Comparison of ENCODE assay signal across 19 cellular contexts in genomic region chr12:53998900-53999236, GRCh38. TPM values are rescaled to one million over a fixed set of nuclear protein-coding genes. Genes with fewer than 3 reads are reported as not detected.
DNase-seq lines count a peak whose midpoint lies in the region; TF ChIP-seq lines count a peak whose summit lies in the region.
"Had no signal": no experiment of that assay in that cellular context is flagged by ENCODE, and none has a peak within 500 bp of the region (broad histone marks: within the 10 kb centered on the region; RNA-seq: fewer than 3 reads in every experiment).

No MANE protein-coding gene starts in this region.

- DNase-seq in HFF-Myc (ENCODE audit: extremely low read depth, low read depth) (no peak), breast epithelium (ENCODE audit: low spot score in 2 of 2) (no peak), osteoblast (ENCODE audit: insufficient read length, low spot score, missing footprints) (peak; percentile 62), NCI-H510A (lab: John Stamatoyannopoulos, UW) (no peak), NCI-H1092 (lab: John Stamatoyannopoulos, UW) (no peak)
- DNase-seq in activated CD4-positive, alpha-beta T cell treated with anti-CD3 and anti-CD28 coated beads, Interleukin-2, amount 50 U/mL, for 1 hour: no peak
- no peak for DNase-seq in stimulated activated naive CD4-positive, alpha-beta T cell (lab: John Stamatoyannopoulos, UW)
- DNase-seq: activated CD8-positive, alpha-beta memory T cell treated with anti-CD3 and anti-CD28 coated beads, Interleukin-2, amount 10 ng/mL, durations not matched to agents 7 days and 5 days; activated effector memory CD4-positive, alpha-beta T cell treated with anti-CD3 and anti-CD28 coated beads, Interleukin-2, amount 50 U/mL, for 16 hours; CD8-positive, alpha-beta memory T cell; central memory CD4-positive, alpha-beta T cell; DMS79 treated with DMSO at 0.1 percent for 48 hours; lower lobe of right lung; NCI-H2029; posterior cingulate gyrus; spleen had no signal

- H2AFZ ChIP-seq in osteoblast (ENCODE audit: low read length): no peak overlapping the region

- H3K9me3 ChIP-seq in breast epithelium (no peaks in the 10 kb centered on the region), osteoblast (ENCODE audit: low read depth, low read length) (no peaks in the 10 kb centered on the region)
- H3K9me3 ChIP-seq: lower lobe of right lung, spleen had no signal

- H3K36me3 ChIP-seq in breast epithelium (no peaks in the 10 kb centered on the region), osteoblast (ENCODE audit: insufficient read depth, low read length) (peaks cover 10% of the 10 kb centered on the region)
- H3K36me3 ChIP-seq: lower lobe of right lung, spleen had no signal

- H3K4me1 ChIP-seq in breast epithelium: peaks cover 4 to 9% of the 10 kb centered on the region in 2 donors
- H3K4me1 ChIP-seq in osteoblast (ENCODE audit: insufficient read depth, low read length): peaks cover 47% of the 10 kb centered on the region

- H3K27me3 ChIP-seq in breast epithelium (peaks cover 0 to 27% of the 10 kb centered on the region in 2 donors), osteoblast (ENCODE audit: insufficient read depth, low read length) (no peaks in the 10 kb centered on the region)

- H3K4me2 ChIP-seq in osteoblast (ENCODE audit: insufficient read depth, low read length): peak overlapping the region; percentile 88

- TF ChIP-seq CTCF in 22Rv1 (IDR thresholded peaks at IDR 0.05) (no peak), HFF-Myc (IDR thresholded peaks at IDR 0.05; ENCODE audit: low read depth, low read length, missing control alignments) (no peak), breast epithelium (IDR thresholded peaks at IDR 0.05) (no peak), osteoblast (IDR thresholded peaks at IDR 0.05; ENCODE audit: extremely low read depth, low read depth, low read length) (peak; percentile 9)

- intact Hi-C loops in breast epithelium (cut with DNase I; ENCODE audit: low total_unique reads): no loop called here

- peak overlapping the region; percentile 86 for H3K27ac ChIP-seq in 22Rv1
- peak overlapping the region; percentile 94 to 95 for H3K27ac ChIP-seq in breast epithelium
- H3K27ac ChIP-seq in osteoblast (ENCODE audit: low read depth, low read length): no peak overlapping the region
- H3K27ac ChIP-seq: lower lobe of right lung, spleen had no signal

- H3K4me3 ChIP-seq in HFF-Myc (replicated peaks; ENCODE audit: low read depth, low read length): peak overlapping the region; percentile 67
- peak overlapping the region; percentile 71 to 96 (median 82) for H3K4me3 ChIP-seq in breast epithelium
- H3K4me3 ChIP-seq in osteoblast (ENCODE audit: insufficient read depth, low read length): peak overlapping the region; percentile 93

- H3K79me2 ChIP-seq in osteoblast (ENCODE audit: insufficient read depth, low read length): peaks cover 93% of the 10 kb centered on the region

- no peak for TF ChIP-seq POLR2A in breast epithelium (IDR thresholded peaks at IDR 0.05)

- peaks cover 6% of the 10 kb centered on the region for H4K20me1 ChIP-seq in osteoblast (ENCODE audit: insufficient read depth, low read length)

RNA-seq across cellular contexts. Expression of gene HOXC9, which starts 1.1 kb away (rescaled TPM):
- total RNA-seq in breast epithelium (10 to 100 TPM in 1 of 3 donors, 1 to 10 TPM in 2; 3.8 to 16.8 (median 4.6) TPM), osteoblast (8.3 and 11.6 TPM in 2 replicates)
- total RNA-seq: activated CD8-positive, alpha-beta memory T cell treated with anti-CD3 and anti-CD28 coated beads, Interleukin-2, amount 10 ng/mL, durations not matched to agents 7 days and 5 days; CD8-positive, alpha-beta memory T cell; lower lobe of right lung; spleen; temporal lobe had no signal

RNA-seq across cellular contexts. Expression of gene HOXC8, which starts 9.9 kb away (rescaled TPM):
- 1 to 10 TPM in 2 of 3 donors, under 1 TPM in 1; 0.73 to 5.4 (median 2.0) TPM for total RNA-seq in breast epithelium
- total RNA-seq in osteoblast: 3.2 and 5.1 TPM in 2 replicates
- total RNA-seq: activated CD8-positive, alpha-beta memory T cell treated with anti-CD3 and anti-CD28 coated beads, Interleukin-2, amount 10 ng/mL, durations not matched to agents 7 days and 5 days; CD8-positive, alpha-beta memory T cell; lower lobe of right lung; spleen; temporal lobe had no signal

RNA-seq across cellular contexts. Expression of gene HOXC10, which starts 13.9 kb away (rescaled TPM):
- total RNA-seq in breast epithelium: 10 to 100 TPM in 1 of 3 donors, 1 to 10 TPM in 2; 2.0 to 10.9 (median 4.3) TPM
- 9.7 and 11.2 TPM in 2 replicates for total RNA-seq in osteoblast
- total RNA-seq: activated CD8-positive, alpha-beta memory T cell treated with anti-CD3 and anti-CD28 coated beads, Interleukin-2, amount 10 ng/mL, durations not matched to agents 7 days and 5 days; CD8-positive, alpha-beta memory T cell; lower lobe of right lung; spleen; temporal lobe had no signal

RNA-seq across cellular contexts. Expression of gene HOTAIR, which starts 24.1 kb away (rescaled TPM):
- total RNA-seq in breast epithelium (1 to 10 TPM in 1 of 3 donors, under 1 TPM in 1, not detected in 1; 0.73 to 1.3 TPM), osteoblast (0.72 and 1.2 TPM in 2 replicates)
- total RNA-seq: activated CD8-positive, alpha-beta memory T cell treated with anti-CD3 and anti-CD28 coated beads, Interleukin-2, amount 10 ng/mL, durations not matched to agents 7 days and 5 days; CD8-positive, alpha-beta memory T cell; esophagus mucosa; lower lobe of right lung; spleen; temporal lobe had no signal

RNA-seq across cellular contexts. Expression of gene HOXC11, which starts 25.9 kb away (rescaled TPM):
- under 1 TPM in 1 of 3 donors, not detected in 2; 0.29 TPM for total RNA-seq in breast epithelium
- total RNA-seq in osteoblast: 1.1 and 1.5 TPM in 2 replicates
- total RNA-seq: activated CD8-positive, alpha-beta memory T cell treated with anti-CD3 and anti-CD28 coated beads, Interleukin-2, amount 10 ng/mL, durations not matched to agents 7 days and 5 days; CD8-positive, alpha-beta memory T cell; lower lobe of right lung; spleen; temporal lobe had no signal
